20 cellular contexts compared by ENCODE assay signal in the genomic region with DNA sequence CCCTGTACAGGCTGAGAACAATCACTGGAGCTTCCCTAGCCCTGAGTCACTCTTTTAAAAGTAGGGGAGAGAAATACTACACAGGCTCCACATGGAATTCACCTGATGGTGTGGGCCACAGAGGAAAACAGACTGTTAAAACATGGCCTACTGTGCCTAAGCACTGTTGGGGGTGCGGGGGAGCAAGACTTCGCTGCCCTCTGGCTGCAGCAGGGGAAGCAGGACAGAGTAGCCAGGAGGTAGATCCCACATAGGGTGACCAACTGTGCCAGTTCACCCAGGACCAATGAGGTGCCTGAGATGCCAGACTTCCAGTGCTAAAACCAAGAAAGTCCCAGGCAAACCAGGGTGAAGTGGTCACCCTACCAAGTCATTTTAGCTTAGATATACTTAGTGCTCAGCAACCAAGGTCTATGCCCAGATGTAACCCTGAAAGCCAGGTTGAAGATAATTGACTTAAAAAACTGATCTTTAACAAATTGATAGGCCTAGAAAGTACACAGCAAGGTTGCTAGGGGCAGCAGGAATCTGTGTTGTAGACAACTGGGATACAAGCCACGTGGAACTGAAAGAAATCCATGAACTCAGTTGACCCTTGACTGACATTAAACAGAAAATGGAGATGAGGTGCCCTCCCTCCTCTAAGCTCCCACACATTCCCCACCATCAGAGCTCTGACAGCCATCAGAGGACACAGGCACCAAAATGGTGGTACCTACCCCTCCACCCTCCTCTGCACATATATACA.
A peak's percentile ranks its signal among the peaks of the same experiment; 100 is the strongest.
DNase-seq lines count a peak whose midpoint lies in the region; ATAC-seq and TF ChIP-seq lines count a peak whose summit lies in the region.
"Had no signal": no experiment of that assay in that cellular context is flagged by ENCODE, and none has a peak within 500 bp of the region (broad histone marks: within the 10 kb centered on the region; RNA-seq: fewer than 3 reads in every experiment).

No MANE protein-coding gene starts in this region.

- no peaks in the 10 kb centered on the region for H3K9me3 ChIP-seq in SK-N-SH
- H3K9me3 ChIP-seq: BLaER1 treated with 17β-estradiol and CSF1 and Interleukin-3, amounts not matched to agents 10 nM and 100 nM; SJCRH30 had no signal

- no peak for TF ChIP-seq EP300 in SK-N-SH (IDR thresholded peaks at IDR 0.05; ENCODE audit: borderline replicate concordance in 1 of 2, low read depth in 1 of 2, low read length in 1 of 2)

- no peak for TF ChIP-seq RAD21 in SK-N-SH (IDR thresholded peaks at IDR 0.05; ENCODE audit: low read length)

- no peaks in the 10 kb centered on the region for H4K20me1 ChIP-seq in SK-N-SH (ENCODE audit: insufficient read depth)
- H4K20me1 ChIP-seq: BLaER1 treated with 17β-estradiol and CSF1 and Interleukin-3, amounts not matched to agents 10 nM and 100 nM had no signal

- H3K9me3 Mint-ChIP-seq in WTC11: no peaks in the 10 kb centered on the region
- H3K9me3 Mint-ChIP-seq: CD4-positive, alpha-beta T cell had no signal

- H3K4me3 ChIP-seq in SK-N-SH (ENCODE audit: low read depth in 2 of 2, low read length in 1 of 2): no peak overlapping the region
- H3K4me3 ChIP-seq: BLaER1 treated with 17β-estradiol and CSF1 and Interleukin-3, amounts not matched to agents 10 nM and 100 nM; GM23248; SJCRH30 had no signal

- H3K27me3 ChIP-seq in SK-N-SH (ENCODE audit: insufficient read depth): no peaks in the 10 kb centered on the region
- H3K27me3 ChIP-seq: BLaER1 treated with 17β-estradiol and CSF1 and Interleukin-3, amounts not matched to agents 10 nM and 100 nM; SJCRH30 had no signal

- no peaks in the 10 kb centered on the region for H3K79me2 ChIP-seq in SK-N-SH (ENCODE audit: insufficient read depth)

- TF ChIP-seq CTCF in WTC11 (IDR thresholded peaks at IDR 0.05) (no peak), SK-N-SH (IDR thresholded peaks at IDR 0.05) (no peak)

- no peak overlapping the region for H3K27ac ChIP-seq in SK-N-SH (ENCODE audit: low read depth in 2 of 2, low read length in 1 of 2)
- H3K27ac ChIP-seq: BLaER1 treated with 17β-estradiol and CSF1 and Interleukin-3, amounts not matched to agents 10 nM and 100 nM; GM23248; SJCRH30 had no signal

- H3K36me3 Mint-ChIP-seq in WTC11: no peaks in the 10 kb centered on the region

- H3K4me1 ChIP-seq in SK-N-SH (ENCODE audit: control insufficient read depth in 1 of 2, insufficient read depth in 2 of 2, low read depth in 1 of 2, low read length in 1 of 2): no peaks in the 10 kb centered on the region
- H3K4me1 ChIP-seq: BLaER1 treated with 17β-estradiol and CSF1 and Interleukin-3, amounts not matched to agents 10 nM and 100 nM; SJCRH30 had no signal

- WGBS in SK-N-SH (ENCODE audit: low lambda C conversion rate): 14% methylated on average over 3 of the region's 3 CpGs

- no peak overlapping the region for H3K4me3 Mint-ChIP-seq in WTC11
- H3K4me3 Mint-ChIP-seq: CD4-positive, alpha-beta T cell had no signal

- no peaks in the 10 kb centered on the region for H3K27me3 Mint-ChIP-seq in WTC11 (ENCODE audit: low read depth)
- H3K27me3 Mint-ChIP-seq: CD4-positive, alpha-beta T cell had no signal

- intact Hi-C loops in Right ventricle myocardium inferior (cut with DNase I) (no loop called here), left cardiac atrium (cut with DNase I) (no loop called here)

- no peak overlapping the region for H2AFZ ChIP-seq in SK-N-SH (ENCODE audit: low read depth)
- H2AFZ ChIP-seq: GM23248 had no signal

- CTCF ChIA-PET in WTC11 (lab: Charles Lee): no interaction called here
- CTCF ChIA-PET in SK-N-SH (lab: Yijun Ruan, JAX): interaction anchor here (1.2 kb wide), 1 partner anchor 23 kb away, joined by 3 read pairs; no protein-coding TSS in a partner anchor

- POLR2A ChIA-PET in WTC11 (lab: Charles Lee) (no interaction called here), SK-N-SH (lab: Yijun Ruan, JAX) (no interaction called here)

- H3K9ac ChIP-seq in SK-N-SH: no peak overlapping the region
- H3K9ac ChIP-seq: BLaER1 treated with 17β-estradiol and CSF1 and Interleukin-3, amounts not matched to agents 10 nM and 100 nM; GM23248 had no signal

- H3K9me2 ChIP-seq in SK-N-SH: no peaks in the 10 kb centered on the region

- DNase-seq in Right ventricle myocardium inferior (ENCODE audit: missing footprints): no peak
- no peak for DNase-seq in left cardiac atrium
- DNase-seq in WTC11 (ENCODE audit: low spot score): peak; percentile 30
- DNase-seq in iPS-NIHi7 (ENCODE audit: extremely low spot score): peak; percentile 25
- DNase-seq in SK-N-SH: no peak
- DNase-seq: CD4-positive, alpha-beta T cell; DMS53; GM23248; NCI-H1092; NCI-H1417 treated with DMSO at 0.1 percent for 48 hours; NCI-H187; NCI-H2081 treated with DMSO at 0.1 percent for 48 hours; NCI-H2171; NCI-H226; NCI-H510A treated with DMSO at 0.1 percent for 48 hours; NCI-H774; SJCRH30 had no signal

- H3K36me3 ChIP-seq in SK-N-SH (replicated peaks in 1 of 2; ENCODE audit: control insufficient read depth in 1 of 2, insufficient read depth in 2 of 2, low read length in 1 of 2): no peaks in the 10 kb centered on the region
- H3K36me3 ChIP-seq: BLaER1 treated with 17β-estradiol and CSF1 and Interleukin-3, amounts not matched to agents 10 nM and 100 nM; SJCRH30 had no signal

- H3K4me1 Mint-ChIP-seq in WTC11: 0 out of 2 replicates have a peak, but pooled peaks cover 2% of the 10 kb centered on the region

- no peaks in the 10 kb centered on the region for H3F3A ChIP-seq in SK-N-SH (replicated peaks; ENCODE audit: insufficient read depth)

- H3K27ac Mint-ChIP-seq in WTC11: no peak overlapping the region
- H3K27ac Mint-ChIP-seq: CD4-positive, alpha-beta T cell had no signal

- no peak overlapping the region for H3K4me2 ChIP-seq in SK-N-SH
- H3K4me2 ChIP-seq: BLaER1 treated with 17β-estradiol and CSF1 and Interleukin-3, amounts not matched to agents 10 nM and 100 nM had no signal

- ATAC-seq in Right ventricle myocardium inferior: peak; percentile 28
- no peak for ATAC-seq in left cardiac atrium
- ATAC-seq in WTC11: peak; percentile 69
- ATAC-seq in HG03442 (IDR thresholded peaks at IDR 0.05; ENCODE audit: unreplicated experiment): no peak
- no peak for ATAC-seq in GM19324 (IDR thresholded peaks at IDR 0.05; ENCODE audit: low FRiP score, unreplicated experiment)

TF ChIP-seq in WTC11, 78 proteins besides CTCF, POLR2A, EP300 and RAD21 (continues in another document):
- TF ChIP-seq SMAD3 (CRISPR knock-in tag; IDR thresholded peaks at IDR 0.05; ENCODE audit: borderline replicate concordance) (no peak), PRRX2 (CRISPR knock-in tag; IDR thresholded peaks at IDR 0.05) (no peak), SOX15 (CRISPR knock-in tag; IDR thresholded peaks at IDR 0.05) (no peak), ZNF219 (CRISPR knock-in tag; IDR thresholded peaks at IDR 0.05; ENCODE audit: borderline replicate concordance) (no peak), MYBL2 (CRISPR knock-in tag; IDR thresholded peaks at IDR 0.05) (no peak)
- TF ChIP-seq, protein P1, sequence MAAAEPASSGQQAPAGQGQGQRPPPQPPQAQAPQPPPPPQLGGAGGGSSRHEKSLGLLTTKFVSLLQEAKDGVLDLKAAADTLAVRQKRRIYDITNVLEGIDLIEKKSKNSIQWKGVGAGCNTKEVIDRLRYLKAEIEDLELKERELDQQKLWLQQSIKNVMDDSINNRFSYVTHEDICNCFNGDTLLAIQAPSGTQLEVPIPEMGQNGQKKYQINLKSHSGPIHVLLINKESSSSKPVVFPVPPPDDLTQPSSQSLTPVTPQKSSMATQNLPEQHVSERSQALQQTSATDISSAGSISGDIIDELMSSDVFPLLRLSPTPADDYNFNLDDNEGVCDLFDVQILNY (CRISPR knock-in tag; IDR thresholded peaks at IDR 0.05): no peak

TF ChIP-seq in SK-N-SH, 30 proteins besides CTCF, POLR2A, EP300 and RAD21:
- TF ChIP-seq FOXM1 (IDR thresholded peaks at IDR 0.05; ENCODE audit: low read depth): no peak
- TF ChIP-seq POLR2AphosphoS5 (IDR thresholded peaks at IDR 0.05; ENCODE audit: low read depth, low read length): no peak
- TF ChIP-seq, protein P2, sequence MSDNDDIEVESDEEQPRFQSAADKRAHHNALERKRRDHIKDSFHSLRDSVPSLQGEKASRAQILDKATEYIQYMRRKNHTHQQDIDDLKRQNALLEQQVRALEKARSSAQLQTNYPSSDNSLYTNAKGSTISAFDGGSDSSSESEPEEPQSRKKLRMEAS (IDR thresholded peaks at IDR 0.05; ENCODE audit: low read depth): no peak
- no peak for TF ChIP-seq ELF1 (IDR thresholded peaks at IDR 0.05)
- TF ChIP-seq, protein P3, sequence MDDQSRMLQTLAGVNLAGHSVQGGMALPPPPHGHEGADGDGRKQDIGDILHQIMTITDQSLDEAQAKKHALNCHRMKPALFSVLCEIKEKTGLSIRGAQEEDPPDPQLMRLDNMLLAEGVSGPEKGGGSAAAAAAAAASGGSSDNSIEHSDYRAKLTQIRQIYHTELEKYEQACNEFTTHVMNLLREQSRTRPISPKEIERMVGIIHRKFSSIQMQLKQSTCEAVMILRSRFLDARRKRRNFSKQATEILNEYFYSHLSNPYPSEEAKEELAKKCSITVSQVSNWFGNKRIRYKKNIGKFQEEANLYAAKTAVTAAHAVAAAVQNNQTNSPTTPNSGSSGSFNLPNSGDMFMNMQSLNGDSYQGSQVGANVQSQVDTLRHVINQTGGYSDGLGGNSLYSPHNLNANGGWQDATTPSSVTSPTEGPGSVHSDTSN (IDR thresholded peaks at IDR 0.05): no peak
- TF ChIP-seq GABPA (IDR thresholded peaks at IDR 0.05; ENCODE audit: low read depth): no peak

Comparison
In these comparisons a context has a peak if more than half of its experiments do, and no peak if none do; other contexts are left out.
1. ATAC-seq: peak in Right ventricle myocardium inferior (single experiment) and WTC11 (single experiment); none in left cardiac atrium (0 of 2), HG03442 (single experiment) and GM19324 (single experiment).
2. DNase-seq: peak in WTC11 (single experiment) and iPS-NIHi7 (single experiment); none in Right ventricle myocardium inferior (single experiment), left cardiac atrium (single experiment) and SK-N-SH (single experiment).